Comparison of ENCODE assay signal across 23 cellular contexts in genomic region chr1:14466006-14466405, GRCh38.
DNase-seq lines count a peak whose midpoint lies in the region; ATAC-seq, FAIRE-seq and TF ChIP-seq lines count a peak whose summit lies in the region.
"Had no signal": no experiment of that assay in that cellular context is flagged by ENCODE, and none has a peak within 500 bp of the region (broad histone marks: within the 10 kb centered on the region; RNA-seq: fewer than 3 reads in every experiment).

No MANE protein-coding gene starts in this region.

- no peak overlapping the region for H3K4me3 Mint-ChIP-seq in osteocyte (ENCODE audit: unreplicated experiment)
- H3K4me3 Mint-ChIP-seq: CD14-positive monocyte had no signal

- no peaks in the 10 kb centered on the region for H3K36me3 Mint-ChIP-seq in osteocyte (ENCODE audit: unreplicated experiment)
- H3K36me3 Mint-ChIP-seq: CD14-positive monocyte had no signal

- no peaks in the 10 kb centered on the region for H3K9me3 ChIP-seq in kidney (ENCODE audit: control insufficient read depth in 1 of 2, low read length in 2 of 2)
- H3K9me3 ChIP-seq: BE2C had no signal

- H3K4me1 ChIP-seq in foreskin keratinocyte (no peaks in the 10 kb centered on the region), kidney (ENCODE audit: control insufficient read depth in 1 of 2, insufficient read depth in 1 of 2, low read depth in 1 of 2, low read length in 2 of 2) (no peaks in the 10 kb centered on the region)
- H3K4me1 ChIP-seq: BE2C had no signal

- no peaks in the 10 kb centered on the region for H3K4me1 Mint-ChIP-seq in osteocyte (ENCODE audit: unreplicated experiment)
- H3K4me1 Mint-ChIP-seq: CD14-positive monocyte had no signal

- H3K9me3 Mint-ChIP-seq in osteocyte (ENCODE audit: unreplicated experiment), result no peaks in the 10 kb centered on the region

- DNase-seq in DMS153 (lab: John Stamatoyannopoulos, UW), result peak; percentile 8
- no peak for DNase-seq in DMS153 treated with DMSO at 0.1 percent for 48 hours (lab: John Stamatoyannopoulos, UW; ENCODE audit: unreplicated experiment)
- peak; percentile 70 for DNase-seq in NCI-H510A treated with DMSO at 0.1 percent for 48 hours (lab: John Stamatoyannopoulos, UW)
- DNase-seq in foreskin keratinocyte, result no peak
- DNase-seq in osteocyte (ENCODE audit: extremely low spot score, unreplicated experiment), result peak; percentile 3
- no peak for DNase-seq in effector CD4-positive, alpha-beta T cell
- DNase-seq in kidney, result no peak
- no peak for DNase-seq in dermis blood vessel endothelial cell
- DNase-seq: BE2C, Calu3, HCEC 1CT, Karpas-422, NCI-H1105, NCI-H2029, NCI-H446 treated with DMSO at 0.1 percent for 48 hours, NCI-H82, Right ventricle myocardium superior, RPMI8226 had no signal

- no peaks in the 10 kb centered on the region for H3K27me3 Mint-ChIP-seq in osteocyte (ENCODE audit: unreplicated experiment)

- peak; percentile 32 for ATAC-seq in foreskin keratinocyte
- ATAC-seq: HepG2 had no signal

- H3K9ac ChIP-seq in kidney (ENCODE audit: low read length in 2 of 2), result no peak overlapping the region

- no peak for TF ChIP-seq CTCF in foreskin keratinocyte (conservative IDR thresholded peaks at IDR 0.05)
- no peak for TF ChIP-seq CTCF in osteocyte (IDR thresholded peaks at IDR 0.05)
- no peak for TF ChIP-seq CTCF in kidney (IDR thresholded peaks at IDR 0.05; ENCODE audit: borderline replicate concordance, extremely low read depth, insufficient read depth)

- no peak overlapping the region for H3K4me3 ChIP-seq in kidney (ENCODE audit: low read length in 2 of 2)

- FAIRE-seq in kidney (lab: Jason Lieb, UNC), result no peak
- FAIRE-seq: GM19239, H1, HepG2 had no signal

- H3K27ac ChIP-seq in foreskin keratinocyte, result no peak overlapping the region
- H3K27ac ChIP-seq in kidney (ENCODE audit: low read depth in 2 of 2, low read length in 2 of 2), result no peak overlapping the region
- H3K27ac ChIP-seq: 22Rv1 had no signal

- intact Hi-C loops in kidney (cut with DNase I), result no loop called here

- H3K27ac Mint-ChIP-seq in osteocyte (ENCODE audit: unreplicated experiment), result no peak overlapping the region
- H3K27ac Mint-ChIP-seq: CD14-positive monocyte had no signal

- H3K36me3 ChIP-seq in kidney (ENCODE audit: control insufficient read depth in 1 of 2, insufficient read depth in 2 of 2, low read length in 2 of 2), result no peaks in the 10 kb centered on the region
- H3K36me3 ChIP-seq: BE2C had no signal

- H3K27me3 ChIP-seq in foreskin keratinocyte, result no peaks in the 10 kb centered on the region
- H3K27me3 ChIP-seq: BE2C had no signal

Comparison
In these comparisons a context has a peak if more than half of its experiments do, and no peak if none do; other contexts are left out.
1. DNase-seq: peak in DMS153 (single experiment), NCI-H510A treated with DMSO at 0.1 percent for 48 hours (single experiment) and osteocyte (single experiment); none in DMS153 treated with DMSO at 0.1 percent for 48 hours (single experiment), foreskin keratinocyte (0 of 2), effector CD4-positive, alpha-beta T cell (single experiment), kidney (single experiment) and dermis blood vessel endothelial cell (single experiment).